ENCODE assay signal across 8 cellular contexts in the genomic region with DNA sequence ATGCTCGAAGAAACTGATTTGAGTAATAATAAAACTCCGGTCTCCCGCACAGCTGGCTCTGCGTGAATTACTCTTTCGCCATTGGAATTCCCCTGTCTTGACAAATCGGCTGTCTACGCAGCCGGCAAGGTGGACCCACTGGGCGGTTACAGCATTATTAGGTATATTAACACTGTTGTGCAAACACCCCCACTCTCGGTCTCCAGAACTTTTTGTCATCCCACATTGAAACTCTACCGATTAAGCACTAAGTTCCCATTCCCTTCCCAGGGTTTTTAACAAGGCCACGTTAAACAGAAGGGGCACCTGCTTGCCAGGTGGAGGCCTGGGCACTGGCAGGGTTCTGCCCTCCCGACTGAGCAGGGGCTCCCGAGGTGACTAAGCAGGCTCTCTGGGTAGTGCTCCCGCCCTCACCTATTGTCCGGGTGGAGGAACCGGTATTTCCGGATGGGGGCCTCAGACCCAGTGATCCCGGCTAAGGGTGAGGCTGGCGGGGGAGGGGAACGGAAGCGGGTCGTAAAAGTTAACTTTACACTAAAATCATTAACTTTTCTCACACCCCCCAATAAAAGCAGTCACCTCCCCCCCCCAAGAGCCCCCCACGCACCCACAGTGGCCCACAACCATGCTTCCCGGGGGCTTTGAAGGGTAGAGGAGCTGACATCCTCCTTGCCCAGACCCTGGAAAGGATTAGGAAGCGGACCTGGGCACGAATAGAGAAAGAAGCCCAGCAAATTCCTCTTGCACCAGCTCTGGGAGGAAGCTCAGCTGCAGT. TPM values are rescaled to one million over a fixed set of nuclear protein-coding genes. Genes with fewer than 3 reads are reported as not detected.
DNase-seq lines count a peak whose midpoint lies in the region; ATAC-seq, FAIRE-seq and TF ChIP-seq lines count a peak whose summit lies in the region.

No MANE protein-coding gene starts in this region.

- intact Hi-C loops in endothelial cell of umbilical vein (cut with micrococcal nuclease) = loop anchor here (1.0 to 5.0 kb wide), 5 partner anchors 23 to 83 kb away; partner anchors contain the start of gene FXN

- no peak for FAIRE-seq in RCC 7860 (lab: Jason Lieb, UNC)
- peak; percentile 85 for FAIRE-seq in endothelial cell of umbilical vein (lab: Jason Lieb, UNC)

- H3K36me3 ChIP-seq in HAP-1 (replicated peaks) (no peaks in the 10 kb centered on the region), endothelial cell of umbilical vein (ENCODE audit: control insufficient read depth in 2 of 2, extremely low read depth in 1 of 2, insufficient read depth in 2 of 2, low read length in 2 of 2) (no peaks in the 10 kb centered on the region), mucosa of stomach (ENCODE audit: control insufficient read depth, insufficient read depth, low read length) (no peaks in the 10 kb centered on the region)

- no peak for ATAC-seq in GM19455 (IDR thresholded peaks at IDR 0.05; ENCODE audit: unreplicated experiment)

- peak overlapping the region; percentile 82 for H3K9ac ChIP-seq in endothelial cell of umbilical vein (replicated peaks; ENCODE audit: extremely low read depth, insufficient read depth, low read length)
- peak overlapping the region; percentile 92 for H3K9ac ChIP-seq in mucosa of stomach (ENCODE audit: low read length)

- no peaks in the 10 kb centered on the region for H3K27me3 ChIP-seq in HAP-1 (ENCODE audit: low read depth)
- H3K27me3 ChIP-seq in endothelial cell of umbilical vein (ENCODE audit: control insufficient read depth in 2 of 2, insufficient read depth in 2 of 2, low read length in 2 of 2) = no peaks in the 10 kb centered on the region
- peaks cover 6% of the 10 kb centered on the region for H3K27me3 ChIP-seq in mucosa of stomach (ENCODE audit: control insufficient read depth, insufficient read depth, low read length)

- peaks cover 6% of the 10 kb centered on the region for H3K4me1 ChIP-seq in HAP-1
- peaks cover 21% of the 10 kb centered on the region for H3K4me1 ChIP-seq in endothelial cell of umbilical vein (ENCODE audit: control insufficient read depth, extremely low read depth, insufficient read depth, low read length)
- peaks cover 16% of the 10 kb centered on the region for H3K4me1 ChIP-seq in mucosa of stomach (ENCODE audit: control insufficient read depth, insufficient read depth, low read length)

- no peak for TF ChIP-seq CTCF in C4-2B (conservative IDR thresholded peaks at IDR 0.05)
- no peak for TF ChIP-seq CTCF in endothelial cell of umbilical vein (IDR thresholded peaks at IDR 0.05; ENCODE audit: extremely low read depth in 1 of 2, insufficient read depth in 1 of 2, low read depth in 1 of 2, low read length in 2 of 2)

- peak overlapping the region; percentile 91 for H3K27ac ChIP-seq in C4-2B
- peak overlapping the region; percentile 58 for H3K27ac ChIP-seq in endothelial cell of umbilical vein (ENCODE audit: insufficient read depth, low read depth, low read length)

- H3K4me3 ChIP-seq in HAP-1 (peak overlapping the region; percentile 56), endothelial cell of umbilical vein (replicated peaks in 1 of 3; ENCODE audit: insufficient read depth in 1 of 3, low read depth in 1 of 3, low read length in 3 of 3) (peak overlapping the region; percentile 65 to 83 (median 69)), mucosa of stomach (ENCODE audit: low read length) (peak overlapping the region; percentile 89)

- peak overlapping the region; percentile 83 for H3K4me2 ChIP-seq in endothelial cell of umbilical vein (ENCODE audit: insufficient read depth, low read length)

- H4K20me1 ChIP-seq in endothelial cell of umbilical vein (replicated peaks; ENCODE audit: control insufficient read depth, extremely low read depth, insufficient read depth, low read length) = no peaks in the 10 kb centered on the region

- in situ Hi-C loops in HAP-1 (cut with MboI; ENCODE audit: low sequenced_read_pairs) = no loop called here

- H3K9me3 ChIP-seq in HAP-1 (no peaks in the 10 kb centered on the region), endothelial cell of umbilical vein (replicated peaks; ENCODE audit: control insufficient read depth, insufficient read depth, low read length) (no peaks in the 10 kb centered on the region), mucosa of stomach (ENCODE audit: control insufficient read depth, low read length) (no peaks in the 10 kb centered on the region)

- CTCF ChIA-PET in endothelial cell of umbilical vein (lab: Charles Lee) = interaction anchor here (1.0 to 3.6 kb wide), 12 partner anchors 11 to 103 kb away, joined by 3 to 51 read pairs (median 10); no protein-coding TSS in a partner anchor

- no peak for TF ChIP-seq POLR2A in endothelial cell of umbilical vein (IDR thresholded peaks at IDR 0.05; ENCODE audit: low read depth, low read length)

- dilution Hi-C loops in endothelial cell of umbilical vein (cut with MboI; ENCODE audit: extremely low pct_ligation_motif_present, low sequenced_read_pairs) = no loop called here

- DNase-seq in HAP-1 (ENCODE audit: low spot score in 2 of 2) = peak; percentile 16 to 71
- peak; percentile 41 for DNase-seq in RCC 7860 (ENCODE audit: low spot score)
- DNase-seq in endothelial cell of umbilical vein (ENCODE audit: low read depth, low spot score) = peak; percentile 21
- no peak for DNase-seq in AML-193 (lab: John Stamatoyannopoulos, UW)
- DNase-seq in RPMI8226 = no peak

- peaks cover 25% of the 10 kb centered on the region for H3K79me2 ChIP-seq in endothelial cell of umbilical vein (ENCODE audit: control insufficient read depth, insufficient read depth, low read length)

- POLR2A ChIA-PET in endothelial cell of umbilical vein (lab: Charles Lee) = interaction anchor here (0.7 kb wide), 1 partner anchor 41 kb away, joined by 5 read pairs; no protein-coding TSS in a partner anchor

- H2AFZ ChIP-seq in endothelial cell of umbilical vein (ENCODE audit: low read depth, low read length) = peak overlapping the region; percentile 84

- TSS peak; percentile 15 for BruUV-seq in endothelial cell of umbilical vein (replicated peaks; lab: Mats Ljungman, UMichigan)

- H3K9me1 ChIP-seq in endothelial cell of umbilical vein (replicated peaks; ENCODE audit: control insufficient read depth, extremely low read depth, insufficient read depth, low read length) = no peaks in the 10 kb centered on the region

TF ChIP-seq in endothelial cell of umbilical vein, 7 proteins besides CTCF, POLR2A, EP300 and RAD21:
- TF ChIP-seq MYC (IDR thresholded peaks at IDR 0.05; ENCODE audit: low read depth, low read length) = no peak
- peak; percentile 59 for TF ChIP-seq FOS (IDR thresholded peaks at IDR 0.05; ENCODE audit: borderline replicate concordance, insufficient read depth, low read length)
- peak; percentile 37 for TF ChIP-seq POLR2AphosphoS5 (IDR thresholded peaks at IDR 0.05; ENCODE audit: insufficient read depth, low read depth, low read length)

RNA-seq across cellular contexts. Expression of gene TJP2, which starts 53.5 kb away (rescaled TPM):
- 167 and 168 TPM in 2 replicates for total RNA-seq in endothelial cell of umbilical vein
- 75.2 and 83.0 TPM in 2 replicates for polyA plus RNA-seq in endothelial cell of umbilical vein
- 66.2 and 67.4 TPM in 2 replicates for polyA plus RNA-seq in endothelial cell of umbilical vein (2011; cell fraction: cytosol; rRNA removed)
- polyA plus RNA-seq in endothelial cell of umbilical vein (2011; cell fraction: nucleus; rRNA removed) = 166 and 182 TPM in 2 replicates
- 103 and 130 TPM in 2 replicates for polyA plus RNA-seq in endothelial cell of umbilical vein (2012)
- 125 and 131 TPM in 2 replicates for polyA minus RNA-seq in endothelial cell of umbilical vein
- polyA minus RNA-seq in endothelial cell of umbilical vein (2011; cell fraction: cytosol; rRNA and poly(A)+ RNA removed) = 22.0 TPM
- 133 and 134 TPM in 2 replicates for polyA minus RNA-seq in endothelial cell of umbilical vein (2011; cell fraction: nucleus; rRNA and poly(A)+ RNA removed)

Comparison
In these comparisons a context has a peak if more than half of its experiments do, and no peak if none do; other contexts are left out.
1. DNase-seq: peak in HAP-1 (2 of 2), RCC 7860 (single experiment) and endothelial cell of umbilical vein (single experiment); none in AML-193 (0 of 2) and RPMI8226 (single experiment).
2. Peak in every context shown above with its lines, with median percentiles within 50 percentile points of each other: H3K4me3 ChIP-seq.